Comparison of ENCODE assay signal across 1 cellular context in the genomic region with DNA sequence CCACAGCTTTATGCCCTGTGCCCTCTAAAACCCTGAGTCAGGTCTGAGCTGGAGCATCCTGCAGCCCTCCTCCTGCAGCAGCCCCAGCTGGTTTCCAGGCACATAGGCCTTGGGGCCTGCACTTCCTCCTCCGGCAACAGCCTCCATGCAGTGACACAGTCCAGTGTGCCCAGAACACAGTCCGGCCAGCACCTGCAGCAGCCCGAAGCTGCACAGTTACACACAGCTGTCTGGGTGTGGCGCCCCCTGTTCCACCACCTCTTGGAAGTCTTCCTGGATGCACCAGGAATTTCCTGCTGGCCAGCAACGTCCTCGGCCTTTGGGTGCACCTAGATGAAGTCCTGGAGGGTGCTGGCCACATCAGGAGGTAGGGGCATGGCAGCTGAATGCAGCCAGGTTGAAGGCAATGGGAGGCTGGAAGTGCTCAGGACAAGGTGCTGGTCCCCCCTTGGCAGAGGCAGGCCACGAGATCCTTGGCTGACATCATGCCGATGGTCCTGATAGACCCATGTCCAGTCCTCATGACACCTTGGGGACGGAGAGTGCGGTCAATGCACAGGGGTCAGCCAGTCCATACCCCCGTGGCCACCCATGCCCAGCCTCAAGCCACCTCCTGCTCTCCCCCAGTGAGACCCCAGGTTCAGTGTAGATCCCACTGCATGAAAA.
TF ChIP-seq lines count a peak whose summit lies in the region.

No MANE protein-coding gene starts in this region.

TF ChIP-seq in HepG2, 621 proteins besides CTCF, POLR2A, EP300 and RAD21 (continued from another document):
- TF ChIP-seq SOX13 (IDR thresholded peaks at IDR 0.05) (no peak), SOX13 (CRISPR knock-in tag; conservative IDR thresholded peaks at IDR 0.05 in 1 of 2, IDR thresholded peaks at IDR 0.05 in 1 of 2) (no peak), ASH2L (IDR thresholded peaks at IDR 0.05; ENCODE audit: insufficient read length, low read depth, low read length) (no peak), ZNF589 (CRISPR knock-in tag; conservative IDR thresholded peaks at IDR 0.05) (no peak), BRCA1 (CRISPR knock-in tag; IDR thresholded peaks at IDR 0.05) (no peak), SIN3A (IDR thresholded peaks at IDR 0.05; ENCODE audit: borderline replicate concordance, low read depth, low read length) (no peak), ZKSCAN1 (IDR thresholded peaks at IDR 0.05; ENCODE audit: low read length) (no peak), HHEX (CRISPR knock-in tag; IDR thresholded peaks at IDR 0.05) (no peak)
- TF ChIP-seq, protein P1, sequence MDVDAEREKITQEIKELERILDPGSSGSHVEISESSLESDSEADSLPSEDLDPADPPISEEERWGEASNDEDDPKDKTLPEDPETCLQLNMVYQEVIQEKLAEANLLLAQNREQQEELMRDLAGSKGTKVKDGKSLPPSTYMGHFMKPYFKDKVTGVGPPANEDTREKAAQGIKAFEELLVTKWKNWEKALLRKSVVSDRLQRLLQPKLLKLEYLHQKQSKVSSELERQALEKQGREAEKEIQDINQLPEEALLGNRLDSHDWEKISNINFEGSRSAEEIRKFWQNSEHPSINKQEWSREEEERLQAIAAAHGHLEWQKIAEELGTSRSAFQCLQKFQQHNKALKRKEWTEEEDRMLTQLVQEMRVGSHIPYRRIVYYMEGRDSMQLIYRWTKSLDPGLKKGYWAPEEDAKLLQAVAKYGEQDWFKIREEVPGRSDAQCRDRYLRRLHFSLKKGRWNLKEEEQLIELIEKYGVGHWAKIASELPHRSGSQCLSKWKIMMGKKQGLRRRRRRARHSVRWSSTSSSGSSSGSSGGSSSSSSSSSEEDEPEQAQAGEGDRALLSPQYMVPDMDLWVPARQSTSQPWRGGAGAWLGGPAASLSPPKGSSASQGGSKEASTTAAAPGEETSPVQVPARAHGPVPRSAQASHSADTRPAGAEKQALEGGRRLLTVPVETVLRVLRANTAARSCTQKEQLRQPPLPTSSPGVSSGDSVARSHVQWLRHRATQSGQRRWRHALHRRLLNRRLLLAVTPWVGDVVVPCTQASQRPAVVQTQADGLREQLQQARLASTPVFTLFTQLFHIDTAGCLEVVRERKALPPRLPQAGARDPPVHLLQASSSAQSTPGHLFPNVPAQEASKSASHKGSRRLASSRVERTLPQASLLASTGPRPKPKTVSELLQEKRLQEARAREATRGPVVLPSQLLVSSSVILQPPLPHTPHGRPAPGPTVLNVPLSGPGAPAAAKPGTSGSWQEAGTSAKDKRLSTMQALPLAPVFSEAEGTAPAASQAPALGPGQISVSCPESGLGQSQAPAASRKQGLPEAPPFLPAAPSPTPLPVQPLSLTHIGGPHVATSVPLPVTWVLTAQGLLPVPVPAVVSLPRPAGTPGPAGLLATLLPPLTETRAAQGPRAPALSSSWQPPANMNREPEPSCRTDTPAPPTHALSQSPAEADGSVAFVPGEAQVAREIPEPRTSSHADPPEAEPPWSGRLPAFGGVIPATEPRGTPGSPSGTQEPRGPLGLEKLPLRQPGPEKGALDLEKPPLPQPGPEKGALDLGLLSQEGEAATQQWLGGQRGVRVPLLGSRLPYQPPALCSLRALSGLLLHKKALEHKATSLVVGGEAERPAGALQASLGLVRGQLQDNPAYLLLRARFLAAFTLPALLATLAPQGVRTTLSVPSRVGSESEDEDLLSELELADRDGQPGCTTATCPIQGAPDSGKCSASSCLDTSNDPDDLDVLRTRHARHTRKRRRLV (CRISPR knock-in tag; IDR thresholded peaks at IDR 0.05) = no peak
- TF ChIP-seq, protein P2, sequence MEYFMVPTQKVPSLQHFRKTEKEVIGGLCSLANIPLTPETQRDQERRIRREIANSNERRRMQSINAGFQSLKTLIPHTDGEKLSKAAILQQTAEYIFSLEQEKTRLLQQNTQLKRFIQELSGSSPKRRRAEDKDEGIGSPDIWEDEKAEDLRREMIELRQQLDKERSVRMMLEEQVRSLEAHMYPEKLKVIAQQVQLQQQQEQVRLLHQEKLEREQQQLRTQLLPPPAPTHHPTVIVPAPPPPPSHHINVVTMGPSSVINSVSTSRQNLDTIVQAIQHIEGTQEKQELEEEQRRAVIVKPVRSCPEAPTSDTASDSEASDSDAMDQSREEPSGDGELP (IDR thresholded peaks at IDR 0.05; ENCODE audit: borderline replicate concordance, low read depth) = no peak
